ENCODE assay signal across 15 cellular contexts in the genomic region with DNA sequence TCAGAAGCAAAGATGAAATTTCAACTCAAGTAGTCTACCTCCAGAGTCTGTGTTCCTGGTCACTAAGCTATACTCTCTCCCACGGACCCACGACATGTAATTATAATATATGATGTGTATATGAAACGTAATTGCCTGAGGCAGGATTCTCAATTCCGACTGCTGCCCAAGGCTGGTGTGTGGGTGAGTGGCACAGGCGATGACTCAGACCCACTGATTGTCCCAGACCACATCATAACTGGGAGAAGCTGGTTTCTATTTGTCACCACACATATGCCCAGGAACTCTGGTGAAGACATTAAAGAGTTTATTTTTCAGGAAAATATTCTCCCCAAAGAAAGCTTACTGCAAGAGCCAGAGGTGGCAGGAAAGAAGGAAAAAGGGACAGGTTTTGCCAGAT.
DNase-seq lines count a peak whose midpoint lies in the region; ATAC-seq and TF ChIP-seq lines count a peak whose summit lies in the region.
"Had no signal": no experiment of that assay in that cellular context is flagged by ENCODE, and none has a peak within 500 bp of the region (broad histone marks: within the 10 kb centered on the region; RNA-seq: fewer than 3 reads in every experiment).

No MANE protein-coding gene starts in this region.

- intact Hi-C loops in activated CD4-positive, alpha-beta T cell treated with anti-CD3 and anti-CD28 coated beads for 36 hours (cut with DNase I, micrococcal nuclease) = no loop called here
- intact Hi-C loops in upper lobe of right lung (cut with DNase I) (no loop called here), ovary (cut with DNase I) (no loop called here)

- H3K27me3 Mint-ChIP-seq in activated CD4-positive, alpha-beta T cell treated with anti-CD3 and anti-CD28 coated beads for 36 hours = no peaks in the 10 kb centered on the region
- H3K27me3 Mint-ChIP-seq: naive B cell had no signal

- POLR2A ChIA-PET in activated CD4-positive, alpha-beta T cell treated with anti-CD3 and anti-CD28 coated beads for 36 hours (lab: Charles Lee) = no interaction called here

- no peak overlapping the region for H3K27ac ChIP-seq in upper lobe of right lung
- H3K27ac ChIP-seq in ovary = no peak overlapping the region
- H3K27ac ChIP-seq: A549, ascending aorta, KMS-11, thoracic aorta had no signal

- no peaks in the 10 kb centered on the region for H3K4me1 ChIP-seq in upper lobe of right lung
- no peaks in the 10 kb centered on the region for H3K4me1 ChIP-seq in ovary (ENCODE audit: insufficient read depth)
- H3K4me1 ChIP-seq: A549, ascending aorta had no signal

- no peaks in the 10 kb centered on the region for H3K27me3 ChIP-seq in upper lobe of right lung
- H3K27me3 ChIP-seq in ovary = no peaks in the 10 kb centered on the region
- H3K27me3 ChIP-seq: ascending aorta had no signal

- WGBS in ovary, 3 donors = 91 to 95% (median 92%) methylated on average over 5 of the region's 5 CpGs

- no peak overlapping the region for H3K27ac Mint-ChIP-seq in activated CD4-positive, alpha-beta T cell treated with anti-CD3 and anti-CD28 coated beads for 36 hours

- ATAC-seq in activated CD4-positive, alpha-beta T cell treated with anti-CD3 and anti-CD28 coated beads for 36 hours = peak; percentile 39
- ATAC-seq in upper lobe of right lung (peak; percentile 52), HG03354 (IDR thresholded peaks at IDR 0.05; ENCODE audit: poor library complexity, severe bottlenecking, unreplicated experiment) (no peak), HG02870 (IDR thresholded peaks at IDR 0.05; ENCODE audit: unreplicated experiment) (no peak)
- ATAC-seq: A549, sciatic nerve had no signal

- H3K9me3 ChIP-seq in upper lobe of right lung (no peaks in the 10 kb centered on the region), ovary (no peaks in the 10 kb centered on the region)
- H3K9me3 ChIP-seq: A549, ascending aorta, thoracic aorta had no signal

- TF ChIP-seq CTCF in epithelial cell of proximal tubule (conservative IDR thresholded peaks at IDR 0.05; ENCODE audit: low read depth, low read length) (no peak), upper lobe of right lung (IDR thresholded peaks at IDR 0.05) (no peak), ovary (IDR thresholded peaks at IDR 0.05) (no peak)

- TF ChIP-seq POLR2A in ovary (IDR thresholded peaks at IDR 0.05) = no peak

- no peak for TF ChIP-seq EP300 in ovary (IDR thresholded peaks at IDR 0.05)

- H3K36me3 ChIP-seq in upper lobe of right lung (no peaks in the 10 kb centered on the region), ovary (no peaks in the 10 kb centered on the region)
- H3K36me3 ChIP-seq: ascending aorta, thoracic aorta had no signal

- no peak overlapping the region for H3K4me3 Mint-ChIP-seq in activated CD4-positive, alpha-beta T cell treated with anti-CD3 and anti-CD28 coated beads for 36 hours
- H3K4me3 Mint-ChIP-seq: naive B cell had no signal

- no peak for DNase-seq in activated CD4-positive, alpha-beta T cell treated with anti-CD3 and anti-CD28 coated beads for 36 hours
- no peak for DNase-seq in activated CD4-positive, alpha-beta T cell treated with anti-CD3 and anti-CD28 coated beads for 1 hour
- peak; percentile 95 for DNase-seq in RPMI7951 (ENCODE audit: low read depth)
- DNase-seq in epithelial cell of proximal tubule (ENCODE audit: low read depth) = peak; percentile 3
- no peak for DNase-seq in upper lobe of right lung
- DNase-seq in ovary = no peak
- DNase-seq: naive B cell, RPMI8226 had no signal

- no peaks in the 10 kb centered on the region for H3K9me3 Mint-ChIP-seq in activated CD4-positive, alpha-beta T cell treated with anti-CD3 and anti-CD28 coated beads for 36 hours (ENCODE audit: low read depth)
- H3K9me3 Mint-ChIP-seq: naive B cell had no signal

- CTCF ChIA-PET in activated CD4-positive, alpha-beta T cell treated with anti-CD3 and anti-CD28 coated beads for 36 hours (lab: Charles Lee) = interaction anchor here (0.5 to 1.3 kb wide), 3 partner anchors 116 to 386 kb away, joined by 3 read pairs; no protein-coding TSS in a partner anchor

- H3K4me1 Mint-ChIP-seq in activated CD4-positive, alpha-beta T cell treated with anti-CD3 and anti-CD28 coated beads for 36 hours = peaks cover 5% of the 10 kb centered on the region

- no peaks in the 10 kb centered on the region for H3K36me3 Mint-ChIP-seq in activated CD4-positive, alpha-beta T cell treated with anti-CD3 and anti-CD28 coated beads for 36 hours (ENCODE audit: low read depth)

- H3K4me3 ChIP-seq in epithelial cell of proximal tubule (ENCODE audit: low read depth, low read length) = no peak overlapping the region
- no peak overlapping the region for H3K4me3 ChIP-seq in upper lobe of right lung
- H3K4me3 ChIP-seq in ovary = no peak overlapping the region
- H3K4me3 ChIP-seq: A549, ascending aorta, thoracic aorta had no signal

Comparison
In these comparisons a context has a peak if more than half of its experiments do, and no peak if none do; other contexts are left out.
1. ATAC-seq: peak in activated CD4-positive, alpha-beta T cell treated with anti-CD3 and anti-CD28 coated beads for 36 hours (single experiment) and upper lobe of right lung (single experiment); none in HG03354 (single experiment) and HG02870 (single experiment).
2. DNase-seq: peak in RPMI7951 (single experiment) and epithelial cell of proximal tubule (single experiment); none in activated CD4-positive, alpha-beta T cell treated with anti-CD3 and anti-CD28 coated beads for 36 hours (single experiment), activated CD4-positive, alpha-beta T cell treated with anti-CD3 and anti-CD28 coated beads for 1 hour (single experiment), upper lobe of right lung (single experiment) and ovary (0 of 5).